ENCODE assay signal across 7 cellular contexts in the genomic region with DNA sequence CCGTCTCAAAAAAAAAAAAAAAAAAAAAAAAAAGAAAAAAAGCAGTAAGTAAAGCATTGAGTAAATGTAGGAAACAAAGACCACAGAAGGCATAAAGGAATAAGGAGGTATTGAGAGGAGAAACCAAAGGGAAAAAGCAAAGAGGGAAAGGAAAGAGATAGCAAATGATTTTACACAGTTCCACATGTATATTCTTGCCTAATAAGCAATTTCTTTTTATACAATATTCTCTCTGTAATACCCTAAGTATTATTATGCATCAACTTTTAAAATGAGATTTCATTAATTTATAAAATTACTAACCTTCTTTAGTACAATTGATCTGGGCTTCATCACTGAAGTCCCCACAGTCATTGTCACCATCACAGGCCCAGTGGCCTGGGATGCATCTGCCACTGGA.
"Had no signal": no experiment of that assay in that cellular context is flagged by ENCODE, and none has a peak within 500 bp of the region (broad histone marks: within the 10 kb centered on the region; RNA-seq: fewer than 3 reads in every experiment).

No MANE protein-coding gene starts in this region.

- FAIRE-seq: H1, H54 had no signal

- H3K27ac ChIP-seq: HL-60 had no signal

- H2AFZ ChIP-seq: GM23338 had no signal

- H3K4me3 ChIP-seq: GM23338 had no signal

- ATAC-seq: GM23338 had no signal

- H3K4me2 ChIP-seq: GM23338 had no signal

- DNase-seq: H9, HCEC 1CT, KG1 had no signal
